8 cellular contexts compared by ENCODE assay signal in the genomic region with DNA sequence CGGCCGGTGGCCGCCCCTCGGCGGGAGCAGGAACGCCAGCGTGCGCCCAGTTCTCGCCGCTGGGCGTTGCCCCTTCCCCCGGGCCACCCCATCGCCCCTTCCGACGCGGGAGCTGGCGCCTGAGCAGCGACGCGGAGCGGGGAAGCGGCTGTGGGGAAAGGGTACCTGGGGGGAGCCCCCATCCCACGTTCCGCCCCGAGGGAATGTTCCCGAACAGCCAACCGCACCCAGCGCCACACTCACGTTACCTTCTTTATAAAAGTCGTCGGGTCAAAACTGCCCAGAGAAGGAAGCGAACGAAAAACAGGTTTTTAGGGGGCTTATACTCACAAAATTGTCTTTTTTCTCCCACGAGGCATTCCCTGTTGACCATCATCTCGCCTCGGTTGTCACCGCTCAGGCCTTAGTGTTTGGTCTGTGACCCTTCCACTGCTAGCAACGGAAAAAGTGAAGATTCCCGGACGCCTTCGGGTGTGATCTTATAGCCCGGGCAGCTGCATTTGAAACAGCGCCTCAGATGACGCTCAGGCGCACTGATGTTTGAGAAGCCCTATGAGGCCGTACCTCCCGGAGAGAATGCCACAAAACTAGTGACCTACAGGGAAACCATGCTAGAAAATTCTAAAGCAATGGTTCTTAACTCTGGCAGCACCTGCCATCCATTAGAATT. TPM values are rescaled to one million over a fixed set of nuclear protein-coding genes. Genes with fewer than 3 reads are reported as not detected.
DNase-seq lines count a peak whose midpoint lies in the region; ATAC-seq and TF ChIP-seq lines count a peak whose summit lies in the region.

No MANE protein-coding gene starts in this region.

- CTCF ChIA-PET in T-cell (lab: Charles Lee), result no interaction called here

- ATAC-seq in HG03139 (IDR thresholded peaks at IDR 0.05; ENCODE audit: unreplicated experiment) (peak; percentile 4), T-cell (replicated peaks in 1 of 4) (peak in 1 of 4 experiments; percentile 33), mucosa of descending colon (peak; percentile 77), HG03520 (IDR thresholded peaks at IDR 0.05; ENCODE audit: unreplicated experiment) (no peak), GM18870 (IDR thresholded peaks at IDR 0.05; ENCODE audit: unreplicated experiment) (no peak)

- H3K27ac ChIP-seq in testis, result peak overlapping the region; percentile 35 to 87

- H3K9me3 ChIP-seq in mucosa of descending colon (no peaks in the 10 kb centered on the region), testis (no peaks in the 10 kb centered on the region)

- TF ChIP-seq CTCF in endothelial cell (IDR thresholded peaks at IDR 0.05; ENCODE audit: unreplicated experiment) (no peak), mucosa of descending colon (IDR thresholded peaks at IDR 0.05) (no peak), testis (IDR thresholded peaks at IDR 0.05) (no peak)

- H3K27me3 Mint-ChIP-seq in T-cell (peaks cover 37 to 43% of the 10 kb centered on the region in 2 donors), endothelial cell (ENCODE audit: unreplicated experiment) (peaks cover 1% of the 10 kb centered on the region)

- H3K9me3 Mint-ChIP-seq in T-cell (no peaks in the 10 kb centered on the region), endothelial cell (ENCODE audit: unreplicated experiment) (no peaks in the 10 kb centered on the region)

- H3K36me3 Mint-ChIP-seq in T-cell, result no peaks in the 10 kb centered on the region
- no peaks in the 10 kb centered on the region for H3K36me3 Mint-ChIP-seq in endothelial cell (ENCODE audit: low read depth, unreplicated experiment)

- TF ChIP-seq POLR2A in testis (IDR thresholded peaks at IDR 0.05), result no peak

- peak; percentile 28 for DNase-seq in DMS53 treated with DMSO at 0.1 percent for 48 hours (lab: John Stamatoyannopoulos, UW; ENCODE audit: unreplicated experiment)
- peak in 5 of 34 experiments; percentile 1 to 11 (median 7) for DNase-seq in T-cell
- peak; percentile 15 for DNase-seq in endothelial cell (ENCODE audit: low spot score)
- DNase-seq in mucosa of descending colon, result peak; percentile 74 to 81 (median 78)
- DNase-seq in testis, result peak; percentile 78

- H3K27ac Mint-ChIP-seq in T-cell (no peak overlapping the region), endothelial cell (ENCODE audit: unreplicated experiment) (peak overlapping the region; percentile 67)

- peaks cover 10% of the 10 kb centered on the region for H3K4me1 ChIP-seq in mucosa of descending colon (ENCODE audit: low read depth)
- H3K4me1 ChIP-seq in testis, result no peaks in the 10 kb centered on the region

- 0 to 2% methylated on average over 14 to 42 of the region's 47 CpGs for WGBS in testis, 2 donors

- peaks cover 9 to 10% (median 10%) of the 10 kb centered on the region in 3 donors for H3K4me1 Mint-ChIP-seq in T-cell
- H3K4me1 Mint-ChIP-seq in endothelial cell (ENCODE audit: unreplicated experiment), result peaks cover 17% of the 10 kb centered on the region

- H3K4me3 Mint-ChIP-seq in T-cell (peak overlapping the region; percentile 77 to 83 (median 83)), endothelial cell (ENCODE audit: unreplicated experiment) (peak overlapping the region; percentile 98)

- H3K36me3 ChIP-seq in mucosa of descending colon (ENCODE audit: low read depth) (no peaks in the 10 kb centered on the region), testis (ENCODE audit: low read depth, missing control alignments) (no peaks in the 10 kb centered on the region)

- peak overlapping the region; percentile 48 for H3K4me3 ChIP-seq in mucosa of descending colon
- peak overlapping the region; percentile 55 to 71 for H3K4me3 ChIP-seq in testis

- intact Hi-C loops in mucosa of descending colon (cut with DNase I, micrococcal nuclease), result no loop called here
- intact Hi-C loops in testis (cut with DNase I; ENCODE audit: low total_unique reads), result no loop called here

- H3K27me3 ChIP-seq in testis, result no peaks in the 10 kb centered on the region

- POLR2A ChIA-PET in T-cell (lab: Charles Lee), result interaction anchor here in 1 of 2 donors (0.6 kb wide), 1 partner anchor 17 kb away, joined by 4 read pairs; no protein-coding TSS in a partner anchor

RNA-seq across cellular contexts. Expression of a gene that starts 0.5 kb away (rescaled TPM):
- total RNA-seq in T-cell (1 to 10 TPM in 4 of 5 donors, under 1 TPM in 1; 0.75 to 2.4 (median 1.5) TPM), endothelial cell (ENCODE audit: unreplicated experiment) (87.5 TPM), mucosa of descending colon (100 to 1,000 TPM; 172 to 414 (median 333) TPM), testis (10 to 100 TPM; 28.3 to 29.3 TPM)
- polyA plus RNA-seq in testis (ENCODE audit: insufficient read depth, low read depth, low replicate concordance), result 37.0 TPM

Comparison
In these comparisons a context has a peak if more than half of its experiments do, and no peak if none do; other contexts are left out.
1. ATAC-seq: peak in HG03139 (single experiment) and mucosa of descending colon (single experiment); none in HG03520 (single experiment) and GM18870 (single experiment).
2. RNA of a gene that starts 0.5 kb away (total RNA-seq): 172 to 414 TPM in mucosa of descending colon, 87.5 TPM in endothelial cell (single experiment) and 28.3 to 29.3 TPM in testis; 0.75 to 2.4 TPM in T-cell; every median in the first group is over 4 times any median in the second.